Comparison of ENCODE assay signal across 27 cellular contexts in genomic region chr9:134720796-134721195, GRCh38.
"Had no signal": no experiment of that assay in that cellular context is flagged by ENCODE, and none has a peak within 500 bp of the region (broad histone marks: within the 10 kb centered on the region; RNA-seq: fewer than 3 reads in every experiment).

No MANE protein-coding gene starts in this region.

- H3K27ac ChIP-seq: ascending aorta had no signal

- H3K4me1 Mint-ChIP-seq: activated naive CD8-positive, alpha-beta T cell treated with anti-CD3 and anti-CD28 coated beads, Interleukin-2, amount 50 U/mL, for 24 hours had no signal

- ATAC-seq: activated CD4-positive, CD25-positive, alpha-beta regulatory T cell treated with anti-CD3 and anti-CD28 coated beads, Interleukin-2, amount 50 U/mL, for 24 hours; activated CD8-positive, alpha-beta memory T cell treated with anti-CD3 and anti-CD28 coated beads, Interleukin-2, amount 10 ng/mL, durations not matched to agents 7 days and 5 days; activated naive CD4-positive, alpha-beta T cell treated with anti-CD3 and anti-CD28 coated beads, Interleukin-2, amount 50 U/mL, for 72 hours; activated naive CD8-positive, alpha-beta T cell treated with anti-CD3 and anti-CD28 coated beads, Interleukin-2, amount 50 U/mL, for 24 hours; K562; Panc1 had no signal

- H3K36me3 Mint-ChIP-seq: activated CD8-positive, alpha-beta memory T cell treated with anti-CD3 and anti-CD28 coated beads, Interleukin-2, amount 10 ng/mL, durations not matched to agents 7 days and 5 days; activated naive CD4-positive, alpha-beta T cell treated with anti-CD3 and anti-CD28 coated beads, Interleukin-2, amount 50 U/mL, for 72 hours; brain had no signal

- H3K4me3 ChIP-seq: ascending aorta, K562 had no signal

- H3K27me3 Mint-ChIP-seq: brain had no signal

- H3K9me3 ChIP-seq: ascending aorta had no signal

- H3K4me3 Mint-ChIP-seq: activated CD8-positive, alpha-beta memory T cell treated with anti-CD3 and anti-CD28 coated beads, Interleukin-2, amount 10 ng/mL, durations not matched to agents 7 days and 5 days; activated naive CD8-positive, alpha-beta T cell treated with anti-CD3 and anti-CD28 coated beads, Interleukin-2, amount 50 U/mL, for 24 hours; activated T-cell treated with anti-CD3 and anti-CD28 coated beads, Interleukin-2, amount 50 U/mL, for 24 hours; activated T-helper 1 cell treated with anti-CD3 and anti-CD28 coated beads, Interleukin-12 subunit alpha, Interleukin-12 subunit beta, Interleukin-2, Interleukin-4 antibody, amounts not matched to agents 30 ng/mL and 10 ng/mL and 1 ng/mL, durations not matched to agents 14 hours and 24 hours and 36 hours; brain; T-helper 1 cell treated with Interleukin-12 subunit alpha and Interleukin-12 subunit beta and Interleukin-4 antibody, amounts not matched to agents 30 μg/mL and 1 μg/mL, for 36 hours had no signal

- DNase-seq: activated CD4-positive, alpha-beta T cell treated with anti-CD3 and anti-CD28 coated beads for 48 hours; activated CD4-positive, alpha-beta T cell treated with anti-CD3 and anti-CD28 coated beads, Interleukin-2, amount 50 U/mL, for 4 hours; activated CD8-positive, alpha-beta memory T cell treated with anti-CD3 and anti-CD28 coated beads, Interleukin-2, amount 10 ng/mL, durations not matched to agents 7 days and 5 days; activated effector memory CD4-positive, alpha-beta T cell treated with Interleukin-2 at 50 U/mL for 16 hours; activated naive CD4-positive, alpha-beta T cell; activated naive CD8-positive, alpha-beta T cell treated with anti-CD3 and anti-CD28 coated beads, Interleukin-2, amount 50 U/mL, for 24 hours; activated T-cell treated with anti-CD3 and anti-CD28 coated beads, Interleukin-2, amount 50 U/mL, for 24 hours; amniotic stem cell; Karpas-422; MM.1S; NCI-H1105; NCI-H1436 treated with DMSO at 0.1 percent for 48 hours; NCI-H187; NCI-H2081; NCI-H510A treated with DMSO at 0.1 percent for 48 hours; NCI-H69; NK-92 treated with Interleukin-12 subunit alpha and Interleukin-12 subunit beta, amount 100 ng/mL, for 24 hours; OCI-M1; SHP77 treated with DMSO at 0.1 percent for 48 hours had no signal

- H3K27me3 ChIP-seq: ascending aorta had no signal

- FAIRE-seq: K562 had no signal

- H3K27ac Mint-ChIP-seq: activated CD8-positive, alpha-beta memory T cell treated with anti-CD3 and anti-CD28 coated beads, Interleukin-2, amount 10 ng/mL, durations not matched to agents 7 days and 5 days; activated naive CD4-positive, alpha-beta T cell treated with anti-CD3 and anti-CD28 coated beads, Interleukin-2, amount 50 U/mL, for 72 hours; activated naive CD8-positive, alpha-beta T cell treated with anti-CD3 and anti-CD28 coated beads, Interleukin-2, amount 50 U/mL, for 24 hours; activated T-cell treated with anti-CD3 and anti-CD28 coated beads, Interleukin-2, amount 50 U/mL, for 24 hours; activated T-helper 1 cell treated with anti-CD3 and anti-CD28 coated beads, Interleukin-12 subunit alpha, Interleukin-12 subunit beta, Interleukin-2, Interleukin-4 antibody, amounts not matched to agents 30 ng/mL and 10 ng/mL and 1 ng/mL, durations not matched to agents 14 hours and 24 hours and 36 hours; T-helper 1 cell treated with Interleukin-12 subunit alpha and Interleukin-12 subunit beta and Interleukin-4 antibody, amounts not matched to agents 30 μg/mL and 1 μg/mL, for 36 hours had no signal

- H3K9me3 Mint-ChIP-seq: activated naive CD4-positive, alpha-beta T cell treated with anti-CD3 and anti-CD28 coated beads, Interleukin-2, amount 50 U/mL, for 72 hours; activated naive CD8-positive, alpha-beta T cell treated with anti-CD3 and anti-CD28 coated beads, Interleukin-2, amount 50 U/mL, for 24 hours; activated T-cell treated with anti-CD3 and anti-CD28 coated beads, Interleukin-2, amount 50 U/mL, for 24 hours; activated T-helper 1 cell treated with anti-CD3 and anti-CD28 coated beads, Interleukin-12 subunit alpha, Interleukin-12 subunit beta, Interleukin-2, Interleukin-4 antibody, amounts not matched to agents 30 ng/mL and 10 ng/mL and 1 ng/mL, durations not matched to agents 14 hours and 24 hours and 36 hours; brain; T-helper 1 cell treated with Interleukin-12 subunit alpha and Interleukin-12 subunit beta and Interleukin-4 antibody, amounts not matched to agents 30 μg/mL and 1 μg/mL, for 36 hours had no signal
